Comparison of ENCODE assay signal across 22 cellular contexts in genomic region chr12:64514456-64514855, GRCh38.
DNase-seq lines count a peak whose midpoint lies in the region; ATAC-seq, FAIRE-seq and TF ChIP-seq lines count a peak whose summit lies in the region.
"Had no signal": no experiment of that assay in that cellular context is flagged by ENCODE, and none has a peak within 500 bp of the region (broad histone marks: within the 10 kb centered on the region; RNA-seq: fewer than 3 reads in every experiment).

No MANE protein-coding gene starts in this region.

- DNase-seq in GM23338 (ENCODE audit: low spot score) (no peak), K562 (ENCODE audit: extremely low read depth in 1 of 4, low spot score in 3 of 4) (no peak), left kidney (ENCODE audit: low read depth, low spot score) (peak; percentile 60), superior temporal gyrus (ENCODE audit: extremely low spot score) (peak; percentile 3), adrenal gland (no peak), osteocyte (ENCODE audit: extremely low spot score, unreplicated experiment) (no peak)
- no peak for DNase-seq in stimulated activated CD4-positive, alpha-beta T cell treated with anti-CD3 and anti-CD28 coated beads, Interleukin-12 subunit alpha, Interleukin-12 subunit beta, amount 100 ng/mL, for 4 hours
- DNase-seq: AML-193; Caco-2; Calu3; CD4-positive, alpha-beta T cell; CD8-positive, alpha-beta T cell; DMS79 treated with DMSO at 0.1 percent for 48 hours; GF-D8 had no signal

- no peak for TF ChIP-seq RAD21 in K562 (CRISPR knock-in tag; conservative IDR thresholded peaks at IDR 0.05 in 1 of 2, IDR thresholded peaks at IDR 0.05 in 1 of 2)

- H3F3A ChIP-seq in GM23338 (replicated peaks; ENCODE audit: low read depth): no peaks in the 10 kb centered on the region

- H3K4me3 Mint-ChIP-seq in GM23338 (no peak overlapping the region), osteocyte (ENCODE audit: unreplicated experiment) (no peak overlapping the region)
- H3K4me3 Mint-ChIP-seq: B cell; CD4-positive, alpha-beta T cell; CD8-positive, alpha-beta T cell had no signal

- H3K9me3 ChIP-seq in K562 (replicated peaks; ENCODE audit: control insufficient read depth, insufficient read depth, low read depth, low read length) (no peaks in the 10 kb centered on the region), adrenal gland (replicated peaks in 1 of 3) (no peaks in the 10 kb centered on the region)
- H3K9me3 ChIP-seq: A549; BLaER1 treated with 17β-estradiol and CSF1 and Interleukin-3, amounts not matched to agents 10 nM and 100 nM; Caco-2 had no signal

- no peaks in the 10 kb centered on the region for H4K20me1 ChIP-seq in GM23338 (replicated peaks; ENCODE audit: insufficient read depth)
- H4K20me1 ChIP-seq in K562 (replicated peaks; ENCODE audit: control insufficient read depth, insufficient read depth, low read length): no peaks in the 10 kb centered on the region
- H4K20me1 ChIP-seq: BLaER1 treated with 17β-estradiol and CSF1 and Interleukin-3, amounts not matched to agents 10 nM and 100 nM had no signal

- H3K4me1 ChIP-seq in GM23338 (ENCODE audit: insufficient read depth) (peaks cover 8% of the 10 kb centered on the region; the same call in 1 of the 2 replicates), K562 (replicated peaks in 1 of 2; ENCODE audit: control insufficient read depth in 2 of 2, insufficient read depth in 2 of 2, low read length in 2 of 2) (peaks cover 0 to 2% of the 10 kb centered on the region in 2 experiments; a peak in 1 of 5 replicates), adrenal gland (replicated peaks in 1 of 2) (no peaks in the 10 kb centered on the region)
- H3K4me1 ChIP-seq: A549, Caco-2 had no signal

- no peak overlapping the region for H3K9ac ChIP-seq in K562 (ENCODE audit: insufficient read depth in 1 of 2, low read depth in 2 of 2, low read length in 2 of 2)
- H3K9ac ChIP-seq: BLaER1 treated with 17β-estradiol and CSF1 and Interleukin-3, amounts not matched to agents 10 nM and 100 nM had no signal

- intact Hi-C loops in K562 (cut with micrococcal nuclease) (no loop called here), adrenal gland (cut with DNase I) (no loop called here)

- TF ChIP-seq POLR2A in K562 (conservative IDR thresholded peaks at IDR 0.05): no peak
- TF ChIP-seq POLR2A in adrenal gland (IDR thresholded peaks at IDR 0.05): no peak

- no peak overlapping the region for H3K27ac ChIP-seq in GM23338 (ENCODE audit: low read depth)
- no peak overlapping the region for H3K27ac ChIP-seq in K562 (ENCODE audit: extremely low read depth, low read depth, low read length)
- H3K27ac ChIP-seq in adrenal gland: no peak overlapping the region
- H3K27ac ChIP-seq: 22Rv1; A549; BLaER1 treated with 17β-estradiol and CSF1 and Interleukin-3, amounts not matched to agents 10 nM and 100 nM; C4-2B had no signal

- H3K36me3 Mint-ChIP-seq in GM23338 (ENCODE audit: low read depth) (no peaks in the 10 kb centered on the region), osteocyte (ENCODE audit: unreplicated experiment) (peaks cover 1% of the 10 kb centered on the region)
- H3K36me3 Mint-ChIP-seq: CD8-positive, alpha-beta T cell had no signal

- no peak for TF ChIP-seq CTCF in GM23338 (conservative IDR thresholded peaks at IDR 0.05; ENCODE audit: low read depth in 2 of 2)
- no peak for TF ChIP-seq CTCF in K562 (IDR thresholded peaks at IDR 0.05 in 2 of 3, conservative IDR thresholded peaks at IDR 0.05 in 1 of 3; ENCODE audit: insufficient read depth in 2 of 3, low read depth in 1 of 3, low read length in 3 of 3)
- TF ChIP-seq CTCF in adrenal gland (IDR thresholded peaks at IDR 0.05): no peak
- TF ChIP-seq CTCF in osteocyte (IDR thresholded peaks at IDR 0.05): no peak

- H3K27ac Mint-ChIP-seq in GM23338 (no peak overlapping the region), osteocyte (ENCODE audit: unreplicated experiment) (no peak overlapping the region)
- H3K27ac Mint-ChIP-seq: B cell; CD4-positive, alpha-beta T cell; CD8-positive, alpha-beta T cell had no signal

- POLR2A ChIA-PET in K562 (lab: Yijun Ruan, JAX): no interaction called here

- H3K4me3 ChIP-seq in GM23338 (no peak overlapping the region), K562 (no peak overlapping the region), adrenal gland (no peak overlapping the region)
- H3K4me3 ChIP-seq: A549; BLaER1 treated with 17β-estradiol and CSF1 and Interleukin-3, amounts not matched to agents 10 nM and 100 nM had no signal

- H3K9me3 Mint-ChIP-seq in GM23338 (no peaks in the 10 kb centered on the region), osteocyte (ENCODE audit: unreplicated experiment) (no peaks in the 10 kb centered on the region)
- H3K9me3 Mint-ChIP-seq: CD4-positive, alpha-beta T cell; CD8-positive, alpha-beta T cell had no signal

- H3K9me1 ChIP-seq in K562 (ENCODE audit: control insufficient read depth, insufficient read depth, low read length): no peaks in the 10 kb centered on the region

- H3K4me1 Mint-ChIP-seq in GM23338 (peaks cover 7% of the 10 kb centered on the region), osteocyte (ENCODE audit: unreplicated experiment) (no peaks in the 10 kb centered on the region)
- H3K4me1 Mint-ChIP-seq: B cell had no signal

- H3K9me2 ChIP-seq in GM23338 (ENCODE audit: insufficient read depth): no peaks in the 10 kb centered on the region

- no peak for FAIRE-seq in K562 (lab: Jason Lieb, UNC)
- FAIRE-seq: A549, D721Med, GM12891, GM19239 had no signal

- no TSS peak for BruUV-seq in K562 (replicated peaks; lab: Mats Ljungman, UMichigan)

- WGBS in K562 (ENCODE audit: insufficient coverage, low coverage, missing lambda C conversion rate): 0% methylated on average over 5 of the region's 5 CpGs
- 63 to 78% (median 76%) methylated on average over 5 of the region's 5 CpGs for WGBS in adrenal gland, 4 donors

- H3K4me2 ChIP-seq in GM23338 (no peak overlapping the region), K562 (ENCODE audit: insufficient read depth, low read length) (no peak overlapping the region)
- H3K4me2 ChIP-seq: A549; BLaER1 treated with 17β-estradiol and CSF1 and Interleukin-3, amounts not matched to agents 10 nM and 100 nM had no signal

- H3K27me3 ChIP-seq in GM23338 (ENCODE audit: insufficient read depth): no peaks in the 10 kb centered on the region
- peaks cover 0 to 2% of the 10 kb centered on the region in 2 experiments; a peak in 2 of 5 replicates for H3K27me3 ChIP-seq in K562 (ENCODE audit: control insufficient read depth in 2 of 2, insufficient read depth in 2 of 2, low read length in 2 of 2)
- H3K27me3 ChIP-seq in adrenal gland: no peaks in the 10 kb centered on the region
- H3K27me3 ChIP-seq: BLaER1 treated with 17β-estradiol and CSF1 and Interleukin-3, amounts not matched to agents 10 nM and 100 nM had no signal

- CTCF ChIA-PET in K562 (lab: Yijun Ruan, JAX; ENCODE audit: low intra/inter-chr PET ratio): no interaction called here

- ATAC-seq in GM23338 (no peak), K562 (no peak)
- ATAC-seq: A549; CD8-positive, alpha-beta T cell had no signal

- H2AFZ ChIP-seq in GM23338 (peak overlapping the region; percentile 74; the same call in 1 of the 2 replicates), K562 (ENCODE audit: low read depth, low read length) (no peak overlapping the region)

- no peaks in the 10 kb centered on the region for H3K36me3 ChIP-seq in GM23338 (ENCODE audit: insufficient read depth)
- no peaks in the 10 kb centered on the region for H3K36me3 ChIP-seq in K562 (ENCODE audit: control insufficient read depth, insufficient read depth, low read length)
- H3K36me3 ChIP-seq in adrenal gland (replicated peaks in 1 of 2): no peaks in the 10 kb centered on the region
- H3K36me3 ChIP-seq: BLaER1 treated with 17β-estradiol and CSF1 and Interleukin-3, amounts not matched to agents 10 nM and 100 nM had no signal

- H3K79me2 ChIP-seq in GM23338 (replicated peaks; ENCODE audit: insufficient read depth) (no peaks in the 10 kb centered on the region), K562 (ENCODE audit: control insufficient read depth, insufficient read depth, low read length) (no peaks in the 10 kb centered on the region)

- peaks cover 3% of the 10 kb centered on the region for H3K27me3 Mint-ChIP-seq in GM23338 (ENCODE audit: insufficient read depth, low read depth, poor library complexity)
- H3K27me3 Mint-ChIP-seq in osteocyte (ENCODE audit: unreplicated experiment): no peaks in the 10 kb centered on the region
- H3K27me3 Mint-ChIP-seq: B cell had no signal

- in situ Hi-C loops in K562 (cut with MboI): no loop called here

- TF ChIP-seq EP300 in K562 (IDR thresholded peaks at IDR 0.05; ENCODE audit: low read length): no peak

TF ChIP-seq in GM23338, 12 proteins besides CTCF, POLR2A, EP300 and RAD21 (continues in another document):
- TF ChIP-seq EZH2phosphoT487 (IDR thresholded peaks at IDR 0.05; ENCODE audit: unreplicated experiment) (no peak), ZNF114 (CRISPR knock-in tag; IDR thresholded peaks at IDR 0.05) (no peak), ZNF331 (CRISPR knock-in tag; IDR thresholded peaks at IDR 0.05; ENCODE audit: low read depth) (no peak)

TF ChIP-seq in K562, 482 proteins besides CTCF, POLR2A, EP300 and RAD21:
- TF ChIP-seq KDM1A (IDR thresholded peaks at IDR 0.05): peak in 1 of 2 experiments; percentile 36; a peak in 1 of 4 replicates
- peak; percentile 80 for TF ChIP-seq MEIS2 (IDR thresholded peaks at IDR 0.05; ENCODE audit: partially characterized antibody)
- no peak for TF ChIP-seq CREM (IDR thresholded peaks at IDR 0.05; ENCODE audit: low read depth)
- no peak for TF ChIP-seq MAFG (tag; conservative IDR thresholded peaks at IDR 0.05)
- TF ChIP-seq CBFA2T3 (IDR thresholded peaks at IDR 0.05): peak; percentile 46

Comparison
In these comparisons a context has a peak if more than half of its experiments do, and no peak if none do; other contexts are left out.
1. DNase-seq: peak in left kidney (single experiment) and superior temporal gyrus (single experiment); none in GM23338 (single experiment), K562 (0 of 4), stimulated activated CD4-positive, alpha-beta T cell treated with anti-CD3 and anti-CD28 coated beads, Interleukin-12 subunit alpha, Interleukin-12 subunit beta, amount 100 ng/mL, for 4 hours (single experiment), adrenal gland (0 of 7) and osteocyte (single experiment).